8 cellular contexts compared by ENCODE assay signal in genomic region chr1:36148821-36149236, GRCh38. TPM values are rescaled to one million over a fixed set of nuclear protein-coding genes. Genes with fewer than 3 reads are reported as not detected.
A peak's percentile ranks its signal among the peaks of the same experiment; 100 is the strongest.
DNase-seq lines count a peak whose midpoint lies in the region; ATAC-seq and TF ChIP-seq lines count a peak whose summit lies in the region.

No MANE protein-coding gene starts in this region.

- H3K9ac ChIP-seq in fibroblast of lung (ENCODE audit: insufficient read depth, low read length) (peak overlapping the region; percentile 94), rectal smooth muscle tissue (ENCODE audit: low read length) (peak overlapping the region; percentile 86)

- peak; percentile 0 for ATAC-seq in GM18498 (IDR thresholded peaks at IDR 0.05; ENCODE audit: unreplicated experiment)
- ATAC-seq in RWPE2 (ENCODE audit: low read depth) = no peak
- no peak for ATAC-seq in HG03095 (IDR thresholded peaks at IDR 0.05; ENCODE audit: unreplicated experiment)

- H2AFZ ChIP-seq in fibroblast of lung (ENCODE audit: low read length) = peak overlapping the region; percentile 1

- DNase-seq in RWPE2 (ENCODE audit: low spot score) (no peak), fibroblast of lung (ENCODE audit: low read depth in 2 of 2) (no peak), medulla oblongata (ENCODE audit: extremely low spot score) (no peak), EL (no peak)
- no peak for DNase-seq in stimulated activated CD4-positive, alpha-beta T cell treated with anti-CD3 and anti-CD28 coated beads, Interleukin-12 subunit alpha, Interleukin-12 subunit beta, amount 100 ng/mL, for 4 hours

- H3K4me2 ChIP-seq in fibroblast of lung (ENCODE audit: extremely low read depth, insufficient read depth, low read length) = peak overlapping the region; percentile 93

- H3K27ac ChIP-seq in RWPE2 (ENCODE audit: poor library complexity, severe bottlenecking) (peak overlapping the region; percentile 98), fibroblast of lung (ENCODE audit: insufficient read depth, low read length) (peak overlapping the region; percentile 88), rectal smooth muscle tissue (ENCODE audit: low read depth, low read length) (peak overlapping the region; percentile 93)

- peaks cover 20% of the 10 kb centered on the region for H3K4me1 ChIP-seq in RWPE2 (ENCODE audit: insufficient read depth, poor library complexity, severe bottlenecking)
- peaks cover 24% of the 10 kb centered on the region for H3K4me1 ChIP-seq in fibroblast of lung (ENCODE audit: control insufficient read depth, extremely low read depth, insufficient read depth, low read length)
- peaks cover 28% of the 10 kb centered on the region for H3K4me1 ChIP-seq in rectal smooth muscle tissue (ENCODE audit: control insufficient read depth, insufficient read depth, low read length)

- H3K9me3 ChIP-seq in RWPE2 (ENCODE audit: severe bottlenecking) (no peaks in the 10 kb centered on the region), fibroblast of lung (ENCODE audit: control insufficient read depth, insufficient read depth, low read depth, low read length) (no peaks in the 10 kb centered on the region)

- no peaks in the 10 kb centered on the region for H3K27me3 ChIP-seq in RWPE2 (ENCODE audit: insufficient read depth, poor library complexity, severe bottlenecking)
- no peaks in the 10 kb centered on the region for H3K27me3 ChIP-seq in fibroblast of lung (ENCODE audit: control insufficient read depth, insufficient read depth, low read length)
- H3K27me3 ChIP-seq in rectal smooth muscle tissue (ENCODE audit: control insufficient read depth, insufficient read depth, low read length) = no peaks in the 10 kb centered on the region

- H4K20me1 ChIP-seq in fibroblast of lung (ENCODE audit: control insufficient read depth, extremely low read depth, insufficient read depth, low read length) = no peaks in the 10 kb centered on the region

- no peak for TF ChIP-seq CTCF in RWPE2 (IDR thresholded peaks at IDR 0.05; ENCODE audit: poor library complexity, severe bottlenecking)
- TF ChIP-seq CTCF in fibroblast of lung (conservative IDR thresholded peaks at IDR 0.05 in 1 of 2, IDR thresholded peaks at IDR 0.05 in 1 of 2; ENCODE audit: low read depth in 1 of 2, low read length in 2 of 2) = no peak

- H3K36me3 ChIP-seq in RWPE2 (ENCODE audit: low read depth) (peaks cover 6% of the 10 kb centered on the region), fibroblast of lung (ENCODE audit: control insufficient read depth, insufficient read depth, low read length) (no peaks in the 10 kb centered on the region), rectal smooth muscle tissue (ENCODE audit: control insufficient read depth, insufficient read depth, low read length) (no peaks in the 10 kb centered on the region)

- H3K79me2 ChIP-seq in fibroblast of lung (ENCODE audit: control insufficient read depth, insufficient read depth, low read length) = peaks cover 35% of the 10 kb centered on the region

- H3K4me3 ChIP-seq in RWPE2 (ENCODE audit: severe bottlenecking) (peak overlapping the region; percentile 53), fibroblast of lung (replicated peaks in 1 of 4; ENCODE audit: control extremely low read depth in 1 of 4, insufficient read depth in 1 of 4, low read depth in 3 of 4, low read length in 4 of 4) (peak overlapping the region; percentile 84 to 97 (median 92)), rectal smooth muscle tissue (ENCODE audit: low read length) (peak overlapping the region; percentile 69)

RNA-seq across cellular contexts. Expression of gene TRAPPC3, which starts 0.5 kb away (rescaled TPM):
- 70.6 and 88.5 TPM in 2 replicates for total RNA-seq in fibroblast of lung
- 102 and 105 TPM in 2 replicates for polyA plus RNA-seq in fibroblast of lung
- 90.0 and 102 TPM in 2 replicates for polyA plus RNA-seq in fibroblast of lung (2012)
- 12.7 and 13.7 TPM in 2 replicates for polyA minus RNA-seq in fibroblast of lung (ENCODE audit: low replicate concordance)

RNA-seq across cellular contexts. Expression of gene MAP7D1, which starts 7.1 kb away (rescaled TPM):
- total RNA-seq in fibroblast of lung = 52.6 and 78.4 TPM in 2 replicates
- 70.6 and 91.2 TPM in 2 replicates for polyA plus RNA-seq in fibroblast of lung
- polyA plus RNA-seq in fibroblast of lung (2012) = 113 and 136 TPM in 2 replicates
- polyA minus RNA-seq in fibroblast of lung (ENCODE audit: low replicate concordance) = 117 and 164 TPM in 2 replicates

RNA-seq across cellular contexts. Expression of gene COL8A2, which starts 23.8 kb away (rescaled TPM):
- total RNA-seq in fibroblast of lung = 18.5 and 31.0 TPM in 2 replicates
- polyA plus RNA-seq in fibroblast of lung = 2.9 and 5.2 TPM in 2 replicates
- 3.1 and 5.8 TPM in 2 replicates for polyA plus RNA-seq in fibroblast of lung (2012)
- 3.4 and 6.5 TPM in 2 replicates for polyA minus RNA-seq in fibroblast of lung (ENCODE audit: low replicate concordance)
